ENCODE assay signal across 20 cellular contexts in the genomic region with DNA sequence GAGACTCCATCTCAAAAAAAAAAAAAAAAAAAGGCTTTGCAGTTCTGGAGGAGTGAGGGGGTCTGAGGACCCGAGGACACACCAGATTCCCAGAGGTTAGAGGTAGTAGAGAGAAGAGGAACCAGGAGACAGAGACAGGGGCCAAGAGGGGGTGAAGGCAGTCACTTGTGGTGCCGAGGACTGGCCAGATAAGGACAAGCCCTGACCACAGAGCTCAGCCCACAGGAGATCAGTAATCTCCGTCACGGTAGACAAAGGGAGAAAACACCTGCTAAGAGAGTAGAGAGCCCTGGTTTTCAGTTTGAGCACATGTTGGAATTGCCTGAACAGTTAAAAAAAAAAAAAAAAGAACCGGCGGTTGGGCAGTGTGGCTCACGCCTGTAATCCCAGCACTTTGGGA. TPM values are rescaled to one million over a fixed set of nuclear protein-coding genes. Genes with fewer than 3 reads are reported as not detected.
A peak's percentile ranks its signal among the peaks of the same experiment; 100 is the strongest.
DNase-seq lines count a peak whose midpoint lies in the region; ATAC-seq, FAIRE-seq and TF ChIP-seq lines count a peak whose summit lies in the region.
"Had no signal": no experiment of that assay in that cellular context is flagged by ENCODE, and none has a peak within 500 bp of the region (broad histone marks: within the 10 kb centered on the region; RNA-seq: fewer than 3 reads in every experiment).

No MANE protein-coding gene starts in this region.

- peak; percentile 68 for FAIRE-seq in K562 (lab: Jason Lieb, UNC)
- FAIRE-seq: small intestine had no signal

- no peak overlapping the region for H2AFZ ChIP-seq in K562 (ENCODE audit: low read depth, low read length)
- H2AFZ ChIP-seq in neuronal stem cell (ENCODE audit: low read length): no peak overlapping the region

- no peak overlapping the region for H2BK120ac ChIP-seq in neuronal stem cell (ENCODE audit: low read depth, low read length)

- DNase-seq in NOMO-1 (lab: John Stamatoyannopoulos, UW; ENCODE audit: unreplicated experiment in 2 of 2) (peak; percentile 25 to 29), NOMO-1 treated with dmso at 0.1 percent for 144 hours (lab: John Stamatoyannopoulos, UW; ENCODE audit: unreplicated experiment) (no peak), NB4 (ENCODE audit: low read depth) (peak; percentile 91), K562 (ENCODE audit: extremely low read depth in 1 of 4, low spot score in 3 of 4) (peak; percentile 50 to 72 (median 58)), neuronal stem cell (ENCODE audit: low spot score) (no peak), A673 (ENCODE audit: low spot score) (no peak), ureter (ENCODE audit: low spot score) (no peak)
- DNase-seq in activated effector memory CD4-positive, alpha-beta T cell treated with anti-CD3 and anti-CD28 coated beads, Interleukin-2, amount 50 U/mL, for 16 hours: no peak
- DNase-seq: activated CD4-positive, alpha-beta T cell treated with anti-CD3 and anti-CD28 coated beads, Interleukin-2, amount 50 U/mL, for 48 hours; CD4-positive, alpha-beta memory T cell; IMR-90; NCI-H1417; NCI-H2227 treated with DMSO at 0.1 percent for 48 hours; posterior cingulate gyrus; small intestine; T-helper 9 cell; trophoblast cell had no signal

- H3K27ac ChIP-seq in K562 (ENCODE audit: extremely low read depth, low read depth, low read length) (no peak overlapping the region), neuronal stem cell (replicated peaks; ENCODE audit: low read length) (no peak overlapping the region), A673 (ENCODE audit: low read depth, low read length, poor library complexity, severe bottlenecking) (no peak overlapping the region)
- H3K27ac ChIP-seq: ascending aorta had no signal

- H2BK12ac ChIP-seq in neuronal stem cell (ENCODE audit: low read length): no peak overlapping the region

- TF ChIP-seq CTCF in NB4 (IDR thresholded peaks at IDR 0.05; ENCODE audit: low read depth, low read length): no peak
- TF ChIP-seq CTCF in K562 (IDR thresholded peaks at IDR 0.05 in 2 of 3, conservative IDR thresholded peaks at IDR 0.05 in 1 of 3; ENCODE audit: insufficient read depth in 2 of 3, low read depth in 1 of 3, low read length in 3 of 3): no peak
- TF ChIP-seq CTCF in A673 (conservative IDR thresholded peaks at IDR 0.05; ENCODE audit: low read depth, low read length): no peak

- TF ChIP-seq POLR2A in NB4 (IDR thresholded peaks at IDR 0.05; ENCODE audit: extremely low read depth, insufficient read length) (no peak), K562 (conservative IDR thresholded peaks at IDR 0.05) (no peak)

- no peak overlapping the region for H4K8ac ChIP-seq in neuronal stem cell (ENCODE audit: low read depth, low read length)

- H3K27me3 ChIP-seq in K562 (ENCODE audit: control insufficient read depth in 2 of 2, insufficient read depth in 2 of 2, low read length in 2 of 2) (no peaks in the 10 kb centered on the region), neuronal stem cell (ENCODE audit: control insufficient read depth in 3 of 3, insufficient read depth in 3 of 3, low read depth in 1 of 3, low read length in 3 of 3) (no peaks in the 10 kb centered on the region), A673 (replicated peaks; ENCODE audit: insufficient read depth, low read depth, low read length, poor library complexity) (no peaks in the 10 kb centered on the region)
- H3K27me3 ChIP-seq: ascending aorta had no signal

- intact Hi-C loops in K562 (cut with micrococcal nuclease): no loop called here
- intact Hi-C loops in A673 (cut with micrococcal nuclease; ENCODE audit: unreplicated experiment): no loop called here

- peak; percentile 22; the same call in 1 of the 2 replicates for TF ChIP-seq EP300 in K562 (IDR thresholded peaks at IDR 0.05; ENCODE audit: low read length)

- peak overlapping the region; percentile 47 for H2AK5ac ChIP-seq in neuronal stem cell (ENCODE audit: low read depth, low read length)

- H3K4me3 ChIP-seq in NB4 (ENCODE audit: low read depth, low read length) (no peak overlapping the region), K562 (no peak overlapping the region), neuronal stem cell (ENCODE audit: low read length in 2 of 2) (no peak overlapping the region), A673 (ENCODE audit: low read depth, low read length, poor library complexity, severe bottlenecking) (no peak overlapping the region)
- H3K4me3 ChIP-seq: ascending aorta had no signal

- no peaks in the 10 kb centered on the region for H3K9me1 ChIP-seq in K562 (ENCODE audit: control insufficient read depth, insufficient read depth, low read length)

- POLR2A ChIA-PET in K562 (lab: Yijun Ruan, JAX) (interaction anchor here (0.6 to 1.0 kb wide), 3 partner anchors 9 to 38 kb away, joined by 3 to 4 read pairs (median 3); partner anchors contain the start of gene ZNF414), A673 (lab: Charles Lee; ENCODE audit: low non-redundant PET) (no interaction called here)

- H3K79me2 ChIP-seq in K562 (ENCODE audit: control insufficient read depth, insufficient read depth, low read length): no peaks in the 10 kb centered on the region

- no peaks in the 10 kb centered on the region for H4K20me1 ChIP-seq in K562 (replicated peaks; ENCODE audit: control insufficient read depth, insufficient read depth, low read length)

- no TSS peak for BruUV-seq in K562 (replicated peaks; lab: Mats Ljungman, UMichigan)
- no TSS peak for BruUV-seq in A673 (replicated peaks; lab: Mats Ljungman, UMichigan)

- TF ChIP-seq RAD21 in K562 (CRISPR knock-in tag; conservative IDR thresholded peaks at IDR 0.05 in 1 of 2, IDR thresholded peaks at IDR 0.05 in 1 of 2): no peak

- no peaks in the 10 kb centered on the region for H3K36me3 ChIP-seq in K562 (ENCODE audit: control insufficient read depth, insufficient read depth, low read length)
- peaks cover 0 to 1% of the 10 kb centered on the region in 2 donors for H3K36me3 ChIP-seq in neuronal stem cell (replicated peaks in 1 of 2; ENCODE audit: control insufficient read depth in 2 of 2, insufficient read depth in 2 of 2, low read length in 2 of 2)
- H3K36me3 ChIP-seq in A673 (ENCODE audit: insufficient read depth, low read length, poor library complexity, severe bottlenecking): no peaks in the 10 kb centered on the region
- H3K36me3 ChIP-seq: ascending aorta had no signal

- H3K9me3 ChIP-seq in K562 (replicated peaks; ENCODE audit: control insufficient read depth, insufficient read depth, low read depth, low read length) (no peaks in the 10 kb centered on the region), neuronal stem cell (replicated peaks in 1 of 2; ENCODE audit: control insufficient read depth in 2 of 2, insufficient read depth in 1 of 2, low read depth in 1 of 2, low read length in 2 of 2) (no peaks in the 10 kb centered on the region), A673 (ENCODE audit: low read depth, low read length, poor library complexity, severe bottlenecking) (no peaks in the 10 kb centered on the region)
- H3K9me3 ChIP-seq: ascending aorta had no signal

- H3K79me1 ChIP-seq in neuronal stem cell (ENCODE audit: low read depth, low read length): no peaks in the 10 kb centered on the region

- no peak overlapping the region for H2BK15ac ChIP-seq in neuronal stem cell (ENCODE audit: low read length)

- in situ Hi-C loops in K562 (cut with MboI): no loop called here

- no peak overlapping the region for H3K14ac ChIP-seq in neuronal stem cell (ENCODE audit: low read length)

- peak; percentile 27 for ATAC-seq in K562

- H2BK5ac ChIP-seq in neuronal stem cell (ENCODE audit: low read length): no peak overlapping the region

- peaks cover 12 to 51% of the 10 kb centered on the region in 2 experiments; a peak in 4 of 5 replicates for H3K4me1 ChIP-seq in K562 (replicated peaks in 1 of 2; ENCODE audit: control insufficient read depth in 2 of 2, insufficient read depth in 2 of 2, low read length in 2 of 2)
- peaks cover 16 to 19% of the 10 kb centered on the region in 2 donors for H3K4me1 ChIP-seq in neuronal stem cell (ENCODE audit: control insufficient read depth in 2 of 2, insufficient read depth in 1 of 2, low read depth in 1 of 2, low read length in 2 of 2)
- H3K4me1 ChIP-seq in A673 (ENCODE audit: insufficient read depth, low read length, poor library complexity, severe bottlenecking): peaks cover 21% of the 10 kb centered on the region

- CTCF ChIA-PET in K562 (lab: Yijun Ruan, JAX; ENCODE audit: low intra/inter-chr PET ratio) (interaction anchor here (0.6 kb wide), 2 partner anchors 75 to 238 kb away, joined by 3 to 5 read pairs; no protein-coding TSS in a partner anchor), A673 (lab: Charles Lee) (interaction anchor here (0.7 kb wide), 1 partner anchor 75 kb away, joined by 11 read pairs; no protein-coding TSS in a partner anchor)

- no peak overlapping the region for H3K4me2 ChIP-seq in K562 (ENCODE audit: insufficient read depth, low read length)
- no peak overlapping the region for H3K4me2 ChIP-seq in neuronal stem cell (ENCODE audit: insufficient read depth, low read length, poor library complexity, severe bottlenecking)

- H3K9ac ChIP-seq in K562 (ENCODE audit: insufficient read depth in 1 of 2, low read depth in 2 of 2, low read length in 2 of 2): no peak overlapping the region; a peak in 1 of 4 replicates
- H3K9ac ChIP-seq in neuronal stem cell (ENCODE audit: low read depth, low read length, poor library complexity): no peak overlapping the region

- no peak overlapping the region for H3K4ac ChIP-seq in neuronal stem cell (ENCODE audit: low read length)

- H4K91ac ChIP-seq in neuronal stem cell (ENCODE audit: low read depth, low read length, poor library complexity): no peak overlapping the region

- no peak overlapping the region for H3K23ac ChIP-seq in neuronal stem cell (ENCODE audit: low read depth, low read length, poor library complexity)

- WGBS in K562 (ENCODE audit: insufficient coverage, low coverage, missing lambda C conversion rate): 2% methylated on average over 4 of the region's 7 CpGs
- WGBS in neuronal stem cell (ENCODE audit: extremely low coverage in 2 of 2, insufficient read length in 2 of 2, insufficient replicate concordance in 1 of 2), 2 donors: no CpG with 5 or more reads among the region's 7 CpGs

- H3K18ac ChIP-seq in neuronal stem cell (ENCODE audit: low read length): no peak overlapping the region

RNA-seq across cellular contexts. Expression of gene PRAM1, which starts 1.7 kb away (rescaled TPM):
- 0.69 TPM in 1 of 2 replicates, not detected in the other for total RNA-seq in K562 (2011; cell fraction: chromatin; rRNA removed; ENCODE audit: low replicate concordance)
- total RNA-seq in K562 (2011; cell fraction: nucleolus; rRNA removed): 0.39 TPM in 1 of 2 replicates, not detected in the other
- not detected in 2 replicates for total RNA-seq in K562 (2011; cell fraction: nucleoplasm; rRNA removed)
- total RNA-seq in K562 (2014; rRNA removed) (0.05 TPM in 1 of 2 replicates, not detected in the other), K562 (2014; rRNA removed; fragmentation: Illumina TruSeq; extraction: Trizol) (not detected in 2 replicates), K562 (2015; rRNA removed; fragmentation: Illumina TruSeq; extraction: Trizol) (not detected in 2 replicates), K562 (2021) (0.09 and 0.11 TPM in 2 replicates), A673 (2021) (0.42 and 0.49 TPM in 2 replicates), ureter (1.4 TPM)
- polyA plus RNA-seq in K562 (2011; rRNA removed) (not detected in 2 replicates), K562 (2014; fragmentation: Illumina TruSeq; extraction: Trizol) (0.07 TPM in 1 of 2 replicates, not detected in the other), K562 (2014; fragmentation: Nextera tagmentation; extraction: Ambion mirVana) (not detected), K562 (2014; rRNA removed) (not detected in 2 replicates)
- polyA plus RNA-seq in K562 (2011; cell fraction: cytosol; rRNA removed): not detected in 2 replicates
- 0.26 TPM in 1 of 2 replicates, not detected in the other for polyA plus RNA-seq in K562 (2011; cell fraction: nucleus; rRNA removed)
- 0.08 TPM in 1 of 2 replicates, not detected in the other for polyA plus RNA-seq in K562 (2012)
- polyA minus RNA-seq in K562 (2011; rRNA and poly(A)+ RNA removed): not detected in 2 replicates
- not detected in 2 replicates for polyA minus RNA-seq in K562 (2011; cell fraction: cytosol; rRNA and poly(A)+ RNA removed)
- not detected in 2 replicates for polyA minus RNA-seq in K562 (2011; cell fraction: nucleus; rRNA and poly(A)+ RNA removed)
- 1.2 TPM for polyA plus RNA-seq in neuronal stem cell (2013, experiment 1 of 2)
- polyA plus RNA-seq in neuronal stem cell (2013, experiment 2 of 2): 1.2 TPM
- total RNA-seq: A172, ascending aorta, G401, IMR-90 had no signal
- polyA plus RNA-seq: CD4-positive, alpha-beta memory T cell had no signal

RNA-seq across cellular contexts. Expression of gene ZNF414, which starts 9.8 kb away (rescaled TPM):
- total RNA-seq in K562 (2011; cell fraction: chromatin; rRNA removed; ENCODE audit: low replicate concordance): 2.9 and 6.1 TPM in 2 replicates
- 8.3 and 10.9 TPM in 2 replicates for total RNA-seq in K562 (2011; cell fraction: nucleolus; rRNA removed)
- 6.6 and 9.3 TPM in 2 replicates for total RNA-seq in K562 (2011; cell fraction: nucleoplasm; rRNA removed)
- total RNA-seq in K562 (2014; rRNA removed) (3.8 and 11.0 TPM in 2 replicates), K562 (2014; rRNA removed; fragmentation: Illumina TruSeq; extraction: Trizol) (not detected in 2 replicates), K562 (2015; rRNA removed; fragmentation: Illumina TruSeq; extraction: Trizol) (2.0 and 3.0 TPM in 2 replicates), K562 (2021) (25.8 and 27.2 TPM in 2 replicates), A673 (2021) (26.0 and 26.7 TPM in 2 replicates), ureter (27.0 TPM)
- polyA plus RNA-seq in K562 (2011; rRNA removed) (1.7 and 4.2 TPM in 2 replicates), K562 (2014; fragmentation: Illumina TruSeq; extraction: Trizol) (2.2 and 10.2 TPM in 2 replicates), K562 (2014; fragmentation: Nextera tagmentation; extraction: Ambion mirVana) (under 1 TPM in 1 of 2 experiments, not detected in 1; 0.03 TPM), K562 (2014; rRNA removed) (15.6 and 16.0 TPM in 2 replicates)
- polyA plus RNA-seq in K562 (2011; cell fraction: cytosol; rRNA removed): 1.6 and 7.1 TPM in 2 replicates
- polyA plus RNA-seq in K562 (2011; cell fraction: nucleus; rRNA removed): 10.5 and 20.0 TPM in 2 replicates
- polyA plus RNA-seq in K562 (2012): 15.2 and 17.6 TPM in 2 replicates
- polyA minus RNA-seq in K562 (2011; rRNA and poly(A)+ RNA removed): 0.46 and 0.84 TPM in 2 replicates
- polyA minus RNA-seq in K562 (2011; cell fraction: cytosol; rRNA and poly(A)+ RNA removed): 12.5 and 17.9 TPM in 2 replicates
- polyA minus RNA-seq in K562 (2011; cell fraction: nucleus; rRNA and poly(A)+ RNA removed): 3.4 and 4.2 TPM in 2 replicates
- 32.3 TPM for polyA plus RNA-seq in neuronal stem cell (2013, experiment 1 of 2)
- 33.4 TPM for polyA plus RNA-seq in neuronal stem cell (2013, experiment 2 of 2)
- total RNA-seq: G401 had no signal

RNA-seq across cellular contexts. Expression of gene HNRNPM, which starts 59.4 kb away (rescaled TPM):
- 202 and 306 TPM in 2 replicates for total RNA-seq in K562 (2011; cell fraction: chromatin; rRNA removed; ENCODE audit: low replicate concordance)
- total RNA-seq in K562 (2011; cell fraction: nucleolus; rRNA removed): 151 and 162 TPM in 2 replicates
- total RNA-seq in K562 (2011; cell fraction: nucleoplasm; rRNA removed): 214 and 325 TPM in 2 replicates
- total RNA-seq in K562 (2014; rRNA removed): 195 and 251 TPM in 2 replicates
- total RNA-seq in K562 (2014; rRNA removed; fragmentation: Illumina TruSeq; extraction: Trizol): 130 and 168 TPM in 2 replicates
- 186 and 204 TPM in 2 replicates for total RNA-seq in K562 (2015; rRNA removed; fragmentation: Illumina TruSeq; extraction: Trizol)
- 283 and 340 TPM in 2 replicates for total RNA-seq in K562 (2021)
- polyA plus RNA-seq in K562 (2011; rRNA removed): 107 and 127 TPM in 2 replicates
- 113 and 356 TPM in 2 replicates for polyA plus RNA-seq in K562 (2011; cell fraction: cytosol; rRNA removed)
- polyA plus RNA-seq in K562 (2011; cell fraction: nucleus; rRNA removed): 136 and 152 TPM in 2 replicates
- 189 and 403 TPM in 2 replicates for polyA plus RNA-seq in K562 (2012)
- polyA plus RNA-seq in K562 (2014; fragmentation: Illumina TruSeq; extraction: Trizol): 241 and 264 TPM in 2 replicates
- 10 to 100 TPM; 11.1 to 13.1 TPM for polyA plus RNA-seq in K562 (2014; fragmentation: Nextera tagmentation; extraction: Ambion mirVana)
- 253 and 316 TPM in 2 replicates for polyA plus RNA-seq in K562 (2014; rRNA removed)
- 124 and 136 TPM in 2 replicates for polyA minus RNA-seq in K562 (2011; rRNA and poly(A)+ RNA removed)
- 128 and 153 TPM in 2 replicates for polyA minus RNA-seq in K562 (2011; cell fraction: cytosol; rRNA and poly(A)+ RNA removed)
- 67.6 and 85.5 TPM in 2 replicates for polyA minus RNA-seq in K562 (2011; cell fraction: nucleus; rRNA and poly(A)+ RNA removed)
- 112 TPM for polyA plus RNA-seq in neuronal stem cell (2013, experiment 1 of 2)
- polyA plus RNA-seq in neuronal stem cell (2013, experiment 2 of 2): 111 TPM
- total RNA-seq in A673 (2021): 413 and 436 TPM in 2 replicates
- total RNA-seq in ureter: 205 TPM

Comparison
In these comparisons a context has a peak if more than half of its experiments do, and no peak if none do; other contexts are left out.
1. DNase-seq: peak in NOMO-1 (2 of 2), NB4 (single experiment) and K562 (4 of 4); none in NOMO-1 treated with dmso at 0.1 percent for 144 hours (single experiment), neuronal stem cell (single experiment), A673 (single experiment), ureter (single experiment) and activated effector memory CD4-positive, alpha-beta T cell treated with anti-CD3 and anti-CD28 coated beads, Interleukin-2, amount 50 U/mL, for 16 hours (single experiment).